In genomic region chr3:140758791-140759444, GRCh38 we compare ENCODE assay signal across 24 cellular contexts.
A peak's percentile ranks its signal among the peaks of the same experiment; 100 is the strongest.
DNase-seq lines count a peak whose midpoint lies in the region; ATAC-seq and TF ChIP-seq lines count a peak whose summit lies in the region.
"Had no signal": no experiment of that assay in that cellular context is flagged by ENCODE, and none has a peak within 500 bp of the region (broad histone marks: within the 10 kb centered on the region; RNA-seq: fewer than 3 reads in every experiment).

No MANE protein-coding gene starts in this region.

- no peak overlapping the region for H2AFZ ChIP-seq in neural progenitor cell (replicated peaks)
- H2AFZ ChIP-seq: GM23248 had no signal

- POLR2A ChIA-PET in activated naive CD8-positive, alpha-beta T cell treated with anti-CD3 and anti-CD28 coated beads, Interleukin-2, amount 10 ng/mL, durations not matched to agents 7 days and 5 days (lab: Charles Lee): no interaction called here

- H3K4me1 ChIP-seq in esophagus muscularis mucosa (no peaks in the 10 kb centered on the region), neural progenitor cell (no peaks in the 10 kb centered on the region)
- H3K4me1 ChIP-seq: A549, Caco-2 had no signal

- H3K27ac ChIP-seq in esophagus muscularis mucosa (replicated peaks in 1 of 4): no peak overlapping the region
- no peak overlapping the region for H3K27ac ChIP-seq in neural progenitor cell
- H3K27ac ChIP-seq: A549; BLaER1 treated with 17β-estradiol and CSF1 and Interleukin-3, amounts not matched to agents 10 nM and 100 nM; GM23248 had no signal

- no peak overlapping the region for H3K4me3 ChIP-seq in Jurkat, Clone E6-1 (ENCODE audit: low read length)
- no peak overlapping the region for H3K4me3 ChIP-seq in esophagus muscularis mucosa
- H3K4me3 ChIP-seq in neural progenitor cell: no peak overlapping the region
- H3K4me3 ChIP-seq: A549; BLaER1 treated with 17β-estradiol and CSF1 and Interleukin-3, amounts not matched to agents 10 nM and 100 nM; GM12878; GM23248 had no signal

- TF ChIP-seq CTCF in esophagus muscularis mucosa (IDR thresholded peaks at IDR 0.05) (no peak), neural progenitor cell (IDR thresholded peaks at IDR 0.05) (no peak)

- H3K9ac ChIP-seq in neural progenitor cell: no peak overlapping the region
- H3K9ac ChIP-seq: BLaER1 treated with 17β-estradiol and CSF1 and Interleukin-3, amounts not matched to agents 10 nM and 100 nM; GM23248 had no signal

- no peaks in the 10 kb centered on the region for H3K79me2 ChIP-seq in neural progenitor cell (ENCODE audit: low read depth)

- WGBS in esophagus muscularis mucosa: 73% methylated on average over 7 of the region's 7 CpGs

- H4K20me1 ChIP-seq in neural progenitor cell (ENCODE audit: low read depth): no peaks in the 10 kb centered on the region
- H4K20me1 ChIP-seq: BLaER1 treated with 17β-estradiol and CSF1 and Interleukin-3, amounts not matched to agents 10 nM and 100 nM had no signal

- peaks cover 15% of the 10 kb centered on the region for H3K4me1 Mint-ChIP-seq in activated naive CD8-positive, alpha-beta T cell treated with anti-CD3 and anti-CD28 coated beads, Interleukin-2, amount 10 ng/mL, durations not matched to agents 7 days and 5 days
- peaks cover 10% of the 10 kb centered on the region for H3K4me1 Mint-ChIP-seq in activated naive CD8-positive, alpha-beta T cell treated with anti-CD3 and anti-CD28 coated beads, Interleukin-2, amount 50 U/mL, for 24 hours
- H3K4me1 Mint-ChIP-seq in activated T-helper 2 cell treated with anti-CD3 and anti-CD28 coated beads, Interferon-gamma antibody, Interleukin-2, Interleukin-4, amounts not matched to agents 10 μg/mL and 5 μg/mL and 100 μg/mL, durations not matched to agents 14 hours and 24 hours and 36 hours (ENCODE audit: low read depth): no peaks in the 10 kb centered on the region
- H3K4me1 Mint-ChIP-seq in neural progenitor cell: no peaks in the 10 kb centered on the region

- H3K9me3 ChIP-seq in esophagus muscularis mucosa (no peaks in the 10 kb centered on the region), neural progenitor cell (ENCODE audit: low read depth) (no peaks in the 10 kb centered on the region)
- H3K9me3 ChIP-seq: A549; BLaER1 treated with 17β-estradiol and CSF1 and Interleukin-3, amounts not matched to agents 10 nM and 100 nM; Caco-2 had no signal

- no peak overlapping the region for H3K27ac Mint-ChIP-seq in activated naive CD8-positive, alpha-beta T cell treated with anti-CD3 and anti-CD28 coated beads, Interleukin-2, amount 10 ng/mL, durations not matched to agents 7 days and 5 days
- no peak overlapping the region for H3K27ac Mint-ChIP-seq in activated naive CD8-positive, alpha-beta T cell treated with anti-CD3 and anti-CD28 coated beads, Interleukin-2, amount 50 U/mL, for 24 hours
- H3K27ac Mint-ChIP-seq in activated T-helper 2 cell treated with anti-CD3 and anti-CD28 coated beads, Interferon-gamma antibody, Interleukin-2, Interleukin-4, amounts not matched to agents 10 μg/mL and 5 μg/mL and 100 μg/mL, durations not matched to agents 14 hours and 24 hours and 36 hours: no peak overlapping the region
- no peak overlapping the region for H3K27ac Mint-ChIP-seq in neural progenitor cell
- H3K27ac Mint-ChIP-seq: CD4-positive, alpha-beta memory T cell; H9 had no signal

- TF ChIP-seq EP300 in esophagus muscularis mucosa (IDR thresholded peaks at IDR 0.05): no peak

- no peaks in the 10 kb centered on the region for H3K27me3 ChIP-seq in esophagus muscularis mucosa
- H3K27me3 ChIP-seq in neural progenitor cell: no peaks in the 10 kb centered on the region
- H3K27me3 ChIP-seq: BLaER1 treated with 17β-estradiol and CSF1 and Interleukin-3, amounts not matched to agents 10 nM and 100 nM had no signal

- peak; percentile 45 for ATAC-seq in activated naive CD8-positive, alpha-beta T cell treated with anti-CD3 and anti-CD28 coated beads, Interleukin-2, amount 10 ng/mL, durations not matched to agents 7 days and 5 days (ENCODE audit: low read depth)
- no peak for ATAC-seq in activated naive CD8-positive, alpha-beta T cell treated with anti-CD3 and anti-CD28 coated beads, Interleukin-2, amount 50 U/mL, for 24 hours
- ATAC-seq: A549, GM12878, Panc1 had no signal

- H3K36me3 Mint-ChIP-seq in activated naive CD8-positive, alpha-beta T cell treated with anti-CD3 and anti-CD28 coated beads, Interleukin-2, amount 10 ng/mL, durations not matched to agents 7 days and 5 days: no peaks in the 10 kb centered on the region
- H3K36me3 Mint-ChIP-seq in activated naive CD8-positive, alpha-beta T cell treated with anti-CD3 and anti-CD28 coated beads, Interleukin-2, amount 50 U/mL, for 24 hours (ENCODE audit: low read depth): no peaks in the 10 kb centered on the region
- H3K36me3 Mint-ChIP-seq in activated T-helper 2 cell treated with anti-CD3 and anti-CD28 coated beads, Interferon-gamma antibody, Interleukin-2, Interleukin-4, amounts not matched to agents 10 μg/mL and 5 μg/mL and 100 μg/mL, durations not matched to agents 14 hours and 24 hours and 36 hours (ENCODE audit: low read depth): no peaks in the 10 kb centered on the region
- H3K36me3 Mint-ChIP-seq in neural progenitor cell: no peaks in the 10 kb centered on the region
- H3K36me3 Mint-ChIP-seq: CD4-positive, alpha-beta memory T cell had no signal

- intact Hi-C loops in esophagus muscularis mucosa (cut with DNase I): no loop called here
- intact Hi-C loops in activated T-helper 2 cell treated with anti-CD3 and anti-CD28 coated beads, Interferon-gamma antibody, Interleukin-2, Interleukin-4, amounts not matched to agents 10 μg/mL and 5 μg/mL and 100 μg/mL, durations not matched to agents 14 hours and 24 hours and 36 hours (cut with micrococcal nuclease): no loop called here

- no peak for TF ChIP-seq POLR2A in esophagus muscularis mucosa (IDR thresholded peaks at IDR 0.05; ENCODE audit: low read depth)

- H3K9me3 Mint-ChIP-seq in activated naive CD8-positive, alpha-beta T cell treated with anti-CD3 and anti-CD28 coated beads, Interleukin-2, amount 10 ng/mL, durations not matched to agents 7 days and 5 days: no peaks in the 10 kb centered on the region
- H3K9me3 Mint-ChIP-seq in activated naive CD8-positive, alpha-beta T cell treated with anti-CD3 and anti-CD28 coated beads, Interleukin-2, amount 50 U/mL, for 24 hours: no peaks in the 10 kb centered on the region
- no peaks in the 10 kb centered on the region for H3K9me3 Mint-ChIP-seq in activated T-helper 2 cell treated with anti-CD3 and anti-CD28 coated beads, Interferon-gamma antibody, Interleukin-2, Interleukin-4, amounts not matched to agents 10 μg/mL and 5 μg/mL and 100 μg/mL, durations not matched to agents 14 hours and 24 hours and 36 hours
- H3K9me3 Mint-ChIP-seq in neural progenitor cell: no peaks in the 10 kb centered on the region
- H3K9me3 Mint-ChIP-seq: H9 had no signal

- H3K4me3 Mint-ChIP-seq in activated naive CD8-positive, alpha-beta T cell treated with anti-CD3 and anti-CD28 coated beads, Interleukin-2, amount 10 ng/mL, durations not matched to agents 7 days and 5 days: no peak overlapping the region
- no peak overlapping the region for H3K4me3 Mint-ChIP-seq in activated naive CD8-positive, alpha-beta T cell treated with anti-CD3 and anti-CD28 coated beads, Interleukin-2, amount 50 U/mL, for 24 hours
- H3K4me3 Mint-ChIP-seq in activated T-helper 2 cell treated with anti-CD3 and anti-CD28 coated beads, Interferon-gamma antibody, Interleukin-2, Interleukin-4, amounts not matched to agents 10 μg/mL and 5 μg/mL and 100 μg/mL, durations not matched to agents 14 hours and 24 hours and 36 hours (ENCODE audit: low read depth): no peak overlapping the region
- H3K4me3 Mint-ChIP-seq in neural progenitor cell: no peak overlapping the region
- H3K4me3 Mint-ChIP-seq: CD4-positive, alpha-beta memory T cell; H9 had no signal

- H3K36me3 ChIP-seq in esophagus muscularis mucosa (no peaks in the 10 kb centered on the region), neural progenitor cell (no peaks in the 10 kb centered on the region)
- H3K36me3 ChIP-seq: BLaER1 treated with 17β-estradiol and CSF1 and Interleukin-3, amounts not matched to agents 10 nM and 100 nM had no signal

- H3F3A ChIP-seq in neural progenitor cell (ENCODE audit: low read depth): no peaks in the 10 kb centered on the region

- no peak overlapping the region for H3K4me2 ChIP-seq in neural progenitor cell
- H3K4me2 ChIP-seq: A549; BLaER1 treated with 17β-estradiol and CSF1 and Interleukin-3, amounts not matched to agents 10 nM and 100 nM had no signal

- no peak for DNase-seq in activated naive CD8-positive, alpha-beta T cell treated with anti-CD3 and anti-CD28 coated beads, Interleukin-2, amount 10 ng/mL, durations not matched to agents 7 days and 5 days
- no peak for DNase-seq in activated naive CD8-positive, alpha-beta T cell treated with anti-CD3 and anti-CD28 coated beads, Interleukin-2, amount 50 U/mL, for 24 hours
- DNase-seq in Jurkat, Clone E6-1 (ENCODE audit: low read depth, low spot score): peak; percentile 32
- DNase-seq in esophagus muscularis mucosa (ENCODE audit: extremely low spot score) (peak; percentile 62), pons (ENCODE audit: low spot score) (no peak), neural progenitor cell (ENCODE audit: low spot score) (no peak)
- DNase-seq in activated T-helper 2 cell treated with anti-CD3 and anti-CD28 coated beads, Interferon-gamma antibody, Interleukin-2, Interleukin-4, amounts not matched to agents 10 μg/mL and 5 μg/mL and 100 μg/mL, durations not matched to agents 14 hours and 24 hours and 36 hours (ENCODE audit: low spot score): no peak
- DNase-seq: AML-193; Caco-2; CD4-positive, alpha-beta memory T cell; GM23248; H9; KBM-7; NCI-H1048; NCI-H1417; NCI-H1694; NCI-H2029 treated with DMSO at 0.1 percent for 48 hours; NCI-H510A; NCI-H69; SHP77 treated with DMSO at 0.1 percent for 48 hours had no signal

- no peaks in the 10 kb centered on the region for H3K27me3 Mint-ChIP-seq in activated naive CD8-positive, alpha-beta T cell treated with anti-CD3 and anti-CD28 coated beads, Interleukin-2, amount 10 ng/mL, durations not matched to agents 7 days and 5 days
- no peaks in the 10 kb centered on the region for H3K27me3 Mint-ChIP-seq in activated naive CD8-positive, alpha-beta T cell treated with anti-CD3 and anti-CD28 coated beads, Interleukin-2, amount 50 U/mL, for 24 hours
- peaks cover 15% of the 10 kb centered on the region for H3K27me3 Mint-ChIP-seq in activated T-helper 2 cell treated with anti-CD3 and anti-CD28 coated beads, Interferon-gamma antibody, Interleukin-2, Interleukin-4, amounts not matched to agents 10 μg/mL and 5 μg/mL and 100 μg/mL, durations not matched to agents 14 hours and 24 hours and 36 hours (ENCODE audit: low read depth)
- peaks cover 5% of the 10 kb centered on the region for H3K27me3 Mint-ChIP-seq in neural progenitor cell (ENCODE audit: insufficient read depth, low read depth)
- H3K27me3 Mint-ChIP-seq: CD4-positive, alpha-beta memory T cell had no signal

Comparison
In these comparisons a context has a peak if more than half of its experiments do, and no peak if none do; other contexts are left out.
1. DNase-seq: peak in Jurkat, Clone E6-1 (single experiment) and esophagus muscularis mucosa (single experiment); none in activated naive CD8-positive, alpha-beta T cell treated with anti-CD3 and anti-CD28 coated beads, Interleukin-2, amount 10 ng/mL, durations not matched to agents 7 days and 5 days (single experiment), activated naive CD8-positive, alpha-beta T cell treated with anti-CD3 and anti-CD28 coated beads, Interleukin-2, amount 50 U/mL, for 24 hours (single experiment), pons (single experiment), activated T-helper 2 cell treated with anti-CD3 and anti-CD28 coated beads, Interferon-gamma antibody, Interleukin-2, Interleukin-4, amounts not matched to agents 10 μg/mL and 5 μg/mL and 100 μg/mL, durations not matched to agents 14 hours and 24 hours and 36 hours (single experiment) and neural progenitor cell (single experiment).